Comparison of ENCODE assay signal across 8 cellular contexts in the genomic region with DNA sequence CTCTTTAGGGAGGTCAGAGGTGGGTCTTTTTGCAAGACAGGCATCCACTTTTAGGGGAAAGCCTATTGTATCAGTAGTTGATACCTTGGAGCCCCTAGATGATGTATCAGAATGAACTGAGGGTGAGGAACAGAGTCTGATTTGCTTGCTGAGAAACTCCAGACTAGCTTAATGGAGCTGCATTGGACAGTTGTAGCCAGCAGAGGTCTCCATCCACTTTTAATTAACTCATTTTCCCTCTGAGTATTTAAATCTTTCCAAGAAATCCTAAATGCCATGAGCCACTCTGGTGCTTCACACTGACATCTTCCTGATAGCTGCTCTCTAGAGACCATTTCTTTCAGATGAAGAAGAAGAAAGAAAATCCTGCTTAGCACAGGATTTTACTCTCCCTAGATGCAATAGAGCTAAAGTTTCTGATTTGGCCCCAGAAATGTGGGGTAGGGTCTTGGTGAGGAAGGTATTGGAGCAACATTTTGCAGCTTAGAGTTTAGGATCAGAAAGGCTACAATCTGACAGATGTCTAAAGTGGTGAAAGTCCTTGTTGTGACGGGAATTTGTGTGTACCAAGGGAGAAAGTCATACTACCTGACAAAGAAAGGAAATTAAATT. TPM values are rescaled to one million over a fixed set of nuclear protein-coding genes. Genes with fewer than 3 reads are reported as not detected.
DNase-seq lines count a peak whose midpoint lies in the region; ATAC-seq and TF ChIP-seq lines count a peak whose summit lies in the region.

No MANE protein-coding gene starts in this region.

- CTCF ChIA-PET in HEK293 (lab: Yijun Ruan, JAX): interaction anchor here (0.6 to 3.6 kb wide), 33 partner anchors 11 to 484 kb away, joined by 3 to 27 read pairs (median 4); no protein-coding TSS in a partner anchor

- no peak overlapping the region for H3K4me3 ChIP-seq in BE2C (ENCODE audit: low read depth, low read length)
- H3K4me3 ChIP-seq in HEK293 (ENCODE audit: low read depth, low read length): no peak overlapping the region
- no peak overlapping the region for H3K4me3 ChIP-seq in cardiac muscle cell
- no peak overlapping the region for H3K4me3 ChIP-seq in ovary

- POLR2A ChIA-PET in HEK293 (lab: Yijun Ruan, JAX): no interaction called here

- no peaks in the 10 kb centered on the region for H3K36me3 ChIP-seq in BE2C
- H3K36me3 ChIP-seq in HEK293 (ENCODE audit: control insufficient read depth in 2 of 2, insufficient read depth in 1 of 2, low read length in 2 of 2): peaks cover 0 to 46% of the 10 kb centered on the region in 2 experiments; a peak in 1 of 3 replicates
- peaks cover 3% of the 10 kb centered on the region for H3K36me3 ChIP-seq in cardiac muscle cell
- H3K36me3 ChIP-seq in ovary: no peaks in the 10 kb centered on the region

- no peak for TF ChIP-seq EP300 in ovary (IDR thresholded peaks at IDR 0.05)

- intact Hi-C loops in ovary (cut with DNase I): loop anchor here in 1 of 4 donors (10.0 kb wide), 1 partner anchor 401 kb away; no protein-coding TSS in a partner anchor

- H3K27ac ChIP-seq in HEK293 (ENCODE audit: extremely low read depth, low read depth, low read length): no peak overlapping the region
- H3K27ac ChIP-seq in cardiac muscle cell: no peak overlapping the region
- no peak overlapping the region for H3K27ac ChIP-seq in ovary

- TF ChIP-seq CTCF in BE2C (IDR thresholded peaks at IDR 0.05; ENCODE audit: low read depth, low read length): peak; percentile 50
- TF ChIP-seq CTCF in HEK293 (tag by site-specific recombination; IDR thresholded peaks at IDR 0.05): no peak
- TF ChIP-seq CTCF in cardiac muscle cell (IDR thresholded peaks at IDR 0.05; ENCODE audit: low read depth, low read length): peak; percentile 78
- TF ChIP-seq CTCF in ovary (IDR thresholded peaks at IDR 0.05): peak in 1 of 3 donors; percentile 28

- H3K9me3 ChIP-seq in BE2C (no peaks in the 10 kb centered on the region), HEK293 (ENCODE audit: control insufficient read depth, insufficient read depth, low read depth, low read length) (no peaks in the 10 kb centered on the region), cardiac muscle cell (ENCODE audit: low read depth) (no peaks in the 10 kb centered on the region), ovary (no peaks in the 10 kb centered on the region)

- DNase-seq in BE2C (peak; percentile 5), SKM-1 treated with dmso at 0.1 percent for 144 hours (lab: John Stamatoyannopoulos, UW; ENCODE audit: unreplicated experiment) (peak; percentile 28), cardiac muscle cell (ENCODE audit: low read depth in 1 of 2, low spot score in 1 of 2) (peak; percentile 69 to 73), superior temporal gyrus (ENCODE audit: extremely low spot score) (peak; percentile 62), ovary (no peak)
- DNase-seq in stimulated activated naive CD4-positive, alpha-beta T cell treated with Interleukin-2 at 50 U/mL for 16 hours (lab: John Stamatoyannopoulos, UW): no peak

- no peak for ATAC-seq in HG02870 (IDR thresholded peaks at IDR 0.05; ENCODE audit: unreplicated experiment)

- TF ChIP-seq POLR2A in ovary (IDR thresholded peaks at IDR 0.05): no peak

- no peaks in the 10 kb centered on the region for H3K4me1 ChIP-seq in BE2C
- H3K4me1 ChIP-seq in HEK293 (ENCODE audit: control insufficient read depth, insufficient read depth, low read length): no peaks in the 10 kb centered on the region
- peaks cover 13% of the 10 kb centered on the region for H3K4me1 ChIP-seq in cardiac muscle cell (ENCODE audit: low read depth)
- H3K4me1 ChIP-seq in ovary (ENCODE audit: insufficient read depth): no peaks in the 10 kb centered on the region

- H3K27me3 ChIP-seq in BE2C (no peaks in the 10 kb centered on the region), cardiac muscle cell (no peaks in the 10 kb centered on the region), ovary (no peaks in the 10 kb centered on the region)

- 90 to 95% (median 92%) methylated on average over 1 of the region's 1 CpG for WGBS in ovary, 3 donors

TF ChIP-seq in HEK293, 187 proteins besides CTCF, POLR2A, EP300 and RAD21:
- TF ChIP-seq, protein P1, sequence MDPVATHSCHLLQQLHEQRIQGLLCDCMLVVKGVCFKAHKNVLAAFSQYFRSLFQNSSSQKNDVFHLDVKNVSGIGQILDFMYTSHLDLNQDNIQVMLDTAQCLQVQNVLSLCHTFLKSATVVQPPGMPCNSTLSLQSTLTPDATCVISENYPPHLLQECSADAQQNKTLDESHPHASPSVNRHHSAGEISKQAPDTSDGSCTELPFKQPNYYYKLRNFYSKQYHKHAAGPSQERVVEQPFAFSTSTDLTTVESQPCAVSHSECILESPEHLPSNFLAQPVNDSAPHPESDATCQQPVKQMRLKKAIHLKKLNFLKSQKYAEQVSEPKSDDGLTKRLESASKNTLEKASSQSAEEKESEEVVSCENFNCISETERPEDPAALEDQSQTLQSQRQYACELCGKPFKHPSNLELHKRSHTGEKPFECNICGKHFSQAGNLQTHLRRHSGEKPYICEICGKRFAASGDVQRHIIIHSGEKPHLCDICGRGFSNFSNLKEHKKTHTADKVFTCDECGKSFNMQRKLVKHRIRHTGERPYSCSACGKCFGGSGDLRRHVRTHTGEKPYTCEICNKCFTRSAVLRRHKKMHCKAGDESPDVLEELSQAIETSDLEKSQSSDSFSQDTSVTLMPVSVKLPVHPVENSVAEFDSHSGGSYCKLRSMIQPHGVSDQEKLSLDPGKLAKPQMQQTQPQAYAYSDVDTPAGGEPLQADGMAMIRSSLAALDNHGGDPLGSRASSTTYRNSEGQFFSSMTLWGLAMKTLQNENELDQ (tag by site-specific recombination; IDR thresholded peaks at IDR 0.05; ENCODE audit: low read depth): no peak
- TF ChIP-seq ZNF561 (tag by site-specific recombination; IDR thresholded peaks at IDR 0.05; ENCODE audit: borderline replicate concordance): no peak
- TF ChIP-seq, protein P2, sequence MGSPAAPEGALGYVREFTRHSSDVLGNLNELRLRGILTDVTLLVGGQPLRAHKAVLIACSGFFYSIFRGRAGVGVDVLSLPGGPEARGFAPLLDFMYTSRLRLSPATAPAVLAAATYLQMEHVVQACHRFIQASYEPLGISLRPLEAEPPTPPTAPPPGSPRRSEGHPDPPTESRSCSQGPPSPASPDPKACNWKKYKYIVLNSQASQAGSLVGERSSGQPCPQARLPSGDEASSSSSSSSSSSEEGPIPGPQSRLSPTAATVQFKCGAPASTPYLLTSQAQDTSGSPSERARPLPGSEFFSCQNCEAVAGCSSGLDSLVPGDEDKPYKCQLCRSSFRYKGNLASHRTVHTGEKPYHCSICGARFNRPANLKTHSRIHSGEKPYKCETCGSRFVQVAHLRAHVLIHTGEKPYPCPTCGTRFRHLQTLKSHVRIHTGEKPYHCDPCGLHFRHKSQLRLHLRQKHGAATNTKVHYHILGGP (tag by site-specific recombination; IDR thresholded peaks at IDR 0.05): peak; percentile 74
- TF ChIP-seq, protein P3, sequence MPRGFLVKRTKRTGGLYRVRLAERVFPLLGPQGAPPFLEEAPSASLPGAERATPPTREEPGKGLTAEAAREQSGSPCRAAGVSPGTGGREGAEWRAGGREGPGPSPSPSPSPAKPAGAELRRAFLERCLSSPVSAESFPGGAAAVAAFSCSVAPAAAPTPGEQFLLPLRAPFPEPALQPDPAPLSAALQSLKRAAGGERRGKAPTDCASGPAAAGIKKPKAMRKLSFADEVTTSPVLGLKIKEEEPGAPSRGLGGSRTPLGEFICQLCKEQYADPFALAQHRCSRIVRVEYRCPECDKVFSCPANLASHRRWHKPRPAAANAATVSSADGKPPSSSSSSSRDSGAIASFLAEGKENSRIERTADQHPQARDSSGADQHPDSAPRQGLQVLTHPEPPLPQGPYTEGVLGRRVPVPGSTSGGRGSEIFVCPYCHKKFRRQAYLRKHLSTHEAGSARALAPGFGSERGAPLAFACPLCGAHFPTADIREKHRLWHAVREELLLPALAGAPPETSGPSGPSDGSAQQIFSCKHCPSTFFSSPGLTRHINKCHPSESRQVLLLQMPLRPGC (tag by site-specific recombination; IDR thresholded peaks at IDR 0.05): no peak
- TF ChIP-seq OSR2 (tag by site-specific recombination; IDR thresholded peaks at IDR 0.05): no peak
- TF ChIP-seq ZNF76 (tag by site-specific recombination; IDR thresholded peaks at IDR 0.05; ENCODE audit: borderline replicate concordance, low read depth): no peak
- no peak for TF ChIP-seq ZNF530 (tag by site-specific recombination; IDR thresholded peaks at IDR 0.05; ENCODE audit: low read depth)
- TF ChIP-seq ZNF654 (tag by site-specific recombination; IDR thresholded peaks at IDR 0.05; ENCODE audit: low read depth): peak; percentile 68
- TF ChIP-seq PBX3 (CRISPR knock-in tag; IDR thresholded peaks at IDR 0.05): no peak
- TF ChIP-seq MEIS1 (CRISPR knock-in tag; IDR thresholded peaks at IDR 0.05; ENCODE audit: borderline replicate concordance): no peak

RNA-seq across cellular contexts. Expression of gene EXT2, which starts 38.0 kb away (rescaled TPM):
- 19.8 TPM for polyA plus RNA-seq in BE2C (2012; ENCODE audit: insufficient read depth, insufficient read length, low read depth)
- total RNA-seq in cardiac muscle cell (53.1 and 109 TPM in 2 replicates), ovary (10 to 100 TPM; 42.6 to 65.8 (median 47.1) TPM)
- polyA plus RNA-seq in cardiac muscle cell (44.1 and 54.1 TPM in 2 replicates), ovary (10 to 100 TPM; 38.0 to 88.8 TPM)

Comparison
In these comparisons a context has a peak if more than half of its experiments do, and no peak if none do; other contexts are left out.
1. DNase-seq: peak in BE2C (single experiment), SKM-1 treated with dmso at 0.1 percent for 144 hours (single experiment), cardiac muscle cell (2 of 2) and superior temporal gyrus (single experiment); none in ovary (0 of 5) and stimulated activated naive CD4-positive, alpha-beta T cell treated with Interleukin-2 at 50 U/mL for 16 hours (single experiment).